25 cellular contexts compared by ENCODE assay signal in genomic region chr12:80151131-80151530, GRCh38. TPM values are rescaled to one million over a fixed set of nuclear protein-coding genes. Genes with fewer than 3 reads are reported as not detected.
"Had no signal": no experiment of that assay in that cellular context is flagged by ENCODE, and none has a peak within 500 bp of the region (broad histone marks: within the 10 kb centered on the region; RNA-seq: fewer than 3 reads in every experiment).

No MANE protein-coding gene starts in this region.

- H2AFZ ChIP-seq: parathyroid adenoma had no signal

- H3K36me3 ChIP-seq: neutrophil, right lobe of liver, sigmoid colon, stomach, thoracic aorta, thyroid gland, tibial nerve, upper lobe of left lung, vagina had no signal

- ATAC-seq: natural killer cell treated with Interleukin-12 subunit alpha and Interleukin-12 subunit beta and Interleukin-15 and Interleukin-18, amount 100 ng/mL, for 72 hours; psoas muscle; right cardiac atrium; right lobe of liver; stimulated activated effector memory CD8-positive, alpha-beta T cell treated with anti-CD3 and anti-CD28 coated beads, Interleukin-12 subunit alpha, Interleukin-12 subunit beta, amount 100 ng/mL, for 72 hours; stimulated activated naive B cell treated with anti-CD40 and anti-IgM and Interleukin-4, amounts not matched to agents 10 μg/mL and 1 μg/mL and 100 μg/mL, for 72 hours had no signal

- H3K79me2 ChIP-seq: parathyroid adenoma had no signal

- DNase-seq: nephron progenitor cell; nucleus accumbens; posterior cingulate gyrus; psoas muscle; right cardiac atrium; right lobe of liver; sigmoid colon; small intestine; stimulated activated CD4-positive, alpha-beta T cell treated with anti-CD3 and anti-CD28 coated beads, Interleukin-15, amount 100 ng/mL, for 24 hours; stimulated activated CD4-positive, alpha-beta T cell treated with anti-CD3 and anti-CD28 coated beads, Interleukin-2, amount 100 ng/mL, for 24 hours; stimulated activated CD4-positive, alpha-beta T cell treated with anti-CD3 and anti-CD28 coated beads, Interleukin-2, amount 100 ng/mL, for 48 hours; stimulated activated CD4-positive, alpha-beta T cell treated with anti-CD3 and anti-CD28 coated beads, Interleukin-4, amount 100 ng/mL, for 24 hours; stimulated activated naive B cell treated with anti-CD40 and anti-IgM and Interleukin-4, amounts not matched to agents 10 μg/mL and 1 μg/mL and 100 μg/mL, for 72 hours; stimulated activated naive CD4-positive, alpha-beta T cell treated with Interleukin-2 at 50 U/mL for 16 hours; stomach; thyroid gland; trophoblast cell; upper lobe of left lung had no signal

- H3K4me3 ChIP-seq: psoas muscle, right lobe of liver, sigmoid colon, stomach, thoracic aorta, thyroid gland, tibial nerve, upper lobe of left lung, vagina had no signal

- H3K27me3 ChIP-seq: neutrophil, right lobe of liver, sigmoid colon, stomach, thyroid gland, tibial nerve, upper lobe of left lung, vagina had no signal

- H3K4me1 ChIP-seq: parathyroid adenoma, psoas muscle, right lobe of liver, sigmoid colon, stomach, thyroid gland, tibial nerve, upper lobe of left lung, vagina had no signal

- H3K9ac ChIP-seq: parathyroid adenoma had no signal

- H3K9me3 ChIP-seq: neutrophil, psoas muscle, right lobe of liver, sigmoid colon, stomach, thoracic aorta, thyroid gland, tibial nerve, upper lobe of left lung, vagina had no signal

- H3K27ac ChIP-seq: neutrophil, parathyroid adenoma, psoas muscle, right lobe of liver, sigmoid colon, stomach, thoracic aorta, thyroid gland, tibial nerve, upper lobe of left lung, vagina had no signal

RNA-seq across cellular contexts. Expression of gene OTOGL, which starts 51.8 kb away (rescaled TPM):
- total RNA-seq: natural killer cell treated with Interleukin-12 subunit alpha and Interleukin-12 subunit beta and Interleukin-15 and Interleukin-18, amount 100 ng/mL, for 72 hours had no signal
